In genomic region chr16:48132696-48133095, GRCh38 we compare ENCODE assay signal across 41 cellular contexts. TPM values are rescaled to one million over a fixed set of nuclear protein-coding genes. Genes with fewer than 3 reads are reported as not detected.
"Had no signal": no experiment of that assay in that cellular context is flagged by ENCODE, and none has a peak within 500 bp of the region (broad histone marks: within the 10 kb centered on the region; RNA-seq: fewer than 3 reads in every experiment).

No MANE protein-coding gene starts in this region.

- H3K4me3 ChIP-seq: adrenal gland, body of pancreas, cardiac muscle cell had no signal

- H3K4me1 Mint-ChIP-seq: activated CD4-positive, alpha-beta T cell treated with anti-CD3 and anti-CD28 coated beads for 36 hours; activated CD4-positive, alpha-beta T cell treated with anti-CD3 and anti-CD28 coated beads, Interleukin-2, amount 10 ng/mL, durations not matched to agents 7 days and 5 days; activated naive CD8-positive, alpha-beta T cell treated with anti-CD3 and anti-CD28 coated beads for 36 hours; activated T-helper 17 cell treated with anti-CD3 and anti-CD28 coated beads, Interleukin-2, amount 50 U/mL, for 72 hours; central memory CD8-positive, alpha-beta T cell; WTC11 had no signal

- H3K9me3 ChIP-seq: adrenal gland, body of pancreas had no signal

- H3K4me3 Mint-ChIP-seq: activated CD4-positive, alpha-beta memory T cell treated with anti-CD3 and anti-CD28 coated beads for 36 hours; activated CD4-positive, alpha-beta T cell treated with anti-CD3 and anti-CD28 coated beads for 36 hours; activated CD4-positive, alpha-beta T cell treated with anti-CD3 and anti-CD28 coated beads, Interleukin-2, amount 10 ng/mL, durations not matched to agents 7 days and 5 days; activated CD8-positive, alpha-beta T cell treated with anti-CD3 and anti-CD28 coated beads for 36 hours; activated naive CD4-positive, alpha-beta T cell treated with anti-CD3 and anti-CD28 coated beads for 36 hours; activated naive CD8-positive, alpha-beta T cell treated with anti-CD3 and anti-CD28 coated beads for 36 hours; activated T-cell treated with anti-CD3 and anti-CD28 coated beads, Interleukin-2, amount 50 U/mL, for 4 hours; activated T-cell treated with anti-CD3 and anti-CD28 coated beads, Interleukin-2, amount 50 U/mL, for 72 hours; activated T-helper 1 cell treated with anti-CD3 and anti-CD28 coated beads, Interleukin-12 subunit alpha, Interleukin-12 subunit beta, Interleukin-2, Interleukin-4 antibody, amounts not matched to agents 30 ng/mL and 10 ng/mL and 1 ng/mL, durations not matched to agents 14 hours and 24 hours and 36 hours; activated T-helper 17 cell treated with anti-CD3 and anti-CD28 coated beads, Interleukin-2, amount 50 U/mL, for 72 hours; central memory CD8-positive, alpha-beta T cell; T-helper 1 cell treated with Interleukin-12 subunit alpha and Interleukin-12 subunit beta and Interleukin-4 antibody, amounts not matched to agents 30 μg/mL and 1 μg/mL, for 36 hours; T-helper 2 cell treated with Interferon-gamma antibody and Interleukin-4, amounts not matched to agents 5 μg/mL and 100 μg/mL, for 36 hours; WTC11 had no signal

- DNase-seq: activated CD4-positive, alpha-beta memory T cell treated with anti-CD3 and anti-CD28 coated beads for 36 hours; activated CD4-positive, alpha-beta T cell treated with anti-CD3 and anti-CD28 coated beads for 1 hour; activated CD4-positive, alpha-beta T cell treated with anti-CD3 and anti-CD28 coated beads for 36 hours; activated CD4-positive, alpha-beta T cell treated with anti-CD3 and anti-CD28 coated beads for 48 hours; activated CD4-positive, alpha-beta T cell treated with anti-CD3 and anti-CD28 coated beads, Interleukin-2, amount 10 ng/mL, durations not matched to agents 7 days and 5 days; activated CD4-positive, CD25-positive, alpha-beta regulatory T cell; activated CD8-positive, alpha-beta memory T cell treated with anti-CD3 and anti-CD28 coated beads, Interleukin-2, amount 50 U/mL, for 4 hours; activated CD8-positive, alpha-beta T cell treated with anti-CD3 and anti-CD28 coated beads for 36 hours; activated gamma-delta T cell treated with Interleukin-2 at 50 U/mL for 16 hours; activated naive CD4-positive, alpha-beta T cell; activated naive CD4-positive, alpha-beta T cell treated with anti-CD3 and anti-CD28 coated beads for 36 hours; activated naive CD4-positive, alpha-beta T cell treated with anti-CD3 and anti-CD28 coated beads, Interleukin-2, amount 50 U/mL, for 16 hours; activated naive CD8-positive, alpha-beta T cell treated with anti-CD3 and anti-CD28 coated beads for 36 hours; activated T-cell treated with anti-CD3 and anti-CD28 coated beads for 4 hours; activated T-cell treated with anti-CD3 and anti-CD28 coated beads, Interleukin-2, amount 50 U/mL, for 1 hour; activated T-cell treated with anti-CD3 and anti-CD28 coated beads, Interleukin-2, amount 50 U/mL, for 4 hours; activated T-cell treated with anti-CD3 and anti-CD28 coated beads, Interleukin-2, amount 50 U/mL, for 72 hours; adrenal gland; amniotic stem cell; aorta; body of pancreas; caudate nucleus; cerebellar nuclear complex; T-helper 1 cell; T-helper 2 cell; T-helper 9 cell had no signal

- H3K27ac ChIP-seq: adrenal gland, body of pancreas, cardiac muscle cell, VCaP had no signal

- ATAC-seq: activated CD4-positive, alpha-beta T cell treated with anti-CD3 and anti-CD28 coated beads for 36 hours; activated CD4-positive, CD25-positive, alpha-beta regulatory T cell treated with anti-CD3 and anti-CD28 coated beads, Interleukin-2, amount 50 U/mL, for 24 hours; activated CD8-positive, alpha-beta T cell treated with anti-CD3 and anti-CD28 coated beads for 36 hours; activated naive CD4-positive, alpha-beta T cell treated with anti-CD3 and anti-CD28 coated beads, Interleukin-2, amount 50 U/mL, for 72 hours; activated T-cell treated with anti-CD3 and anti-CD28 coated beads, Interleukin-2, amount 50 U/mL, for 4 hours; activated T-cell treated with anti-CD3 and anti-CD28 coated beads, Interleukin-2, amount 50 U/mL, for 72 hours; activated T-helper 17 cell treated with anti-CD3 and anti-CD28 coated beads, Interleukin-2, amount 50 U/mL, for 72 hours; body of pancreas; WTC11 had no signal

- H3K9me3 Mint-ChIP-seq: activated CD4-positive, alpha-beta memory T cell treated with anti-CD3 and anti-CD28 coated beads for 36 hours; activated CD4-positive, alpha-beta T cell treated with anti-CD3 and anti-CD28 coated beads, Interleukin-2, amount 10 ng/mL, durations not matched to agents 7 days and 5 days; activated CD8-positive, alpha-beta T cell treated with anti-CD3 and anti-CD28 coated beads for 36 hours; activated naive CD4-positive, alpha-beta T cell treated with anti-CD3 and anti-CD28 coated beads for 36 hours; activated naive CD4-positive, alpha-beta T cell treated with anti-CD3 and anti-CD28 coated beads, Interleukin-2, amount 50 U/mL, for 72 hours; activated naive CD8-positive, alpha-beta T cell treated with anti-CD3 and anti-CD28 coated beads for 36 hours; activated T-cell treated with anti-CD3 and anti-CD28 coated beads, Interleukin-2, amount 50 U/mL, for 4 hours; activated T-cell treated with anti-CD3 and anti-CD28 coated beads, Interleukin-2, amount 50 U/mL, for 72 hours; activated T-helper 1 cell treated with anti-CD3 and anti-CD28 coated beads, Interleukin-12 subunit alpha, Interleukin-12 subunit beta, Interleukin-2, Interleukin-4 antibody, amounts not matched to agents 30 ng/mL and 10 ng/mL and 1 ng/mL, durations not matched to agents 14 hours and 24 hours and 36 hours; activated T-helper 17 cell treated with anti-CD3 and anti-CD28 coated beads, Interleukin-2, amount 50 U/mL, for 72 hours; central memory CD8-positive, alpha-beta T cell; T-helper 1 cell treated with Interleukin-12 subunit alpha and Interleukin-12 subunit beta and Interleukin-4 antibody, amounts not matched to agents 30 μg/mL and 1 μg/mL, for 36 hours; T-helper 2 cell treated with Interferon-gamma antibody and Interleukin-4, amounts not matched to agents 5 μg/mL and 100 μg/mL, for 36 hours; WTC11 had no signal

- FAIRE-seq: astrocyte, bronchial epithelial cell, TTC549 had no signal

- H3K27ac Mint-ChIP-seq: activated CD4-positive, alpha-beta memory T cell treated with anti-CD3 and anti-CD28 coated beads for 36 hours; activated CD4-positive, alpha-beta T cell treated with anti-CD3 and anti-CD28 coated beads for 36 hours; activated CD4-positive, alpha-beta T cell treated with anti-CD3 and anti-CD28 coated beads, Interleukin-2, amount 10 ng/mL, durations not matched to agents 7 days and 5 days; activated CD8-positive, alpha-beta T cell treated with anti-CD3 and anti-CD28 coated beads for 36 hours; activated naive CD4-positive, alpha-beta T cell treated with anti-CD3 and anti-CD28 coated beads for 36 hours; activated naive CD8-positive, alpha-beta T cell treated with anti-CD3 and anti-CD28 coated beads for 36 hours; activated T-cell treated with anti-CD3 and anti-CD28 coated beads, Interleukin-2, amount 50 U/mL, for 72 hours; activated T-helper 1 cell treated with anti-CD3 and anti-CD28 coated beads, Interleukin-12 subunit alpha, Interleukin-12 subunit beta, Interleukin-2, Interleukin-4 antibody, amounts not matched to agents 30 ng/mL and 10 ng/mL and 1 ng/mL, durations not matched to agents 14 hours and 24 hours and 36 hours; activated T-helper 17 cell treated with anti-CD3 and anti-CD28 coated beads, Interleukin-2, amount 50 U/mL, for 72 hours; T-helper 1 cell treated with Interleukin-12 subunit alpha and Interleukin-12 subunit beta and Interleukin-4 antibody, amounts not matched to agents 30 μg/mL and 1 μg/mL, for 36 hours; T-helper 2 cell treated with Interferon-gamma antibody and Interleukin-4, amounts not matched to agents 5 μg/mL and 100 μg/mL, for 36 hours; WTC11 had no signal

- H3K4me1 ChIP-seq: adrenal gland had no signal

- H3K27me3 ChIP-seq: adrenal gland, body of pancreas, cardiac muscle cell had no signal

- H3K36me3 ChIP-seq: adrenal gland, cardiac muscle cell had no signal

- H3K36me3 Mint-ChIP-seq: activated CD4-positive, alpha-beta memory T cell treated with anti-CD3 and anti-CD28 coated beads for 36 hours; activated naive CD4-positive, alpha-beta T cell treated with anti-CD3 and anti-CD28 coated beads, Interleukin-2, amount 50 U/mL, for 72 hours; activated naive CD8-positive, alpha-beta T cell treated with anti-CD3 and anti-CD28 coated beads for 36 hours; WTC11 had no signal

RNA-seq across cellular contexts. Expression of gene ABCC12, which starts 23.1 kb away (rescaled TPM):
- total RNA-seq: activated CD4-positive, alpha-beta memory T cell treated with anti-CD3 and anti-CD28 coated beads for 36 hours; activated CD4-positive, alpha-beta T cell treated with anti-CD3 and anti-CD28 coated beads for 36 hours; activated CD4-positive, alpha-beta T cell treated with anti-CD3 and anti-CD28 coated beads, Interleukin-2, amount 10 ng/mL, durations not matched to agents 7 days and 5 days; activated CD8-positive, alpha-beta memory T cell treated with anti-CD3 and anti-CD28 coated beads for 36 hours; activated CD8-positive, alpha-beta T cell treated with anti-CD3 and anti-CD28 coated beads for 36 hours; activated naive CD4-positive, alpha-beta T cell treated with anti-CD3 and anti-CD28 coated beads for 36 hours; activated naive CD4-positive, alpha-beta T cell treated with anti-CD3 and anti-CD28 coated beads, Interleukin-2, amount 50 U/mL, for 72 hours; activated naive CD8-positive, alpha-beta T cell treated with anti-CD3 and anti-CD28 coated beads for 36 hours; activated T-cell treated with anti-CD3 and anti-CD28 coated beads, Interleukin-2, amount 50 U/mL, for 4 hours; activated T-cell treated with anti-CD3 and anti-CD28 coated beads, Interleukin-2, amount 50 U/mL, for 72 hours; activated T-helper 1 cell treated with anti-CD3 and anti-CD28 coated beads, Interleukin-12 subunit alpha, Interleukin-12 subunit beta, Interleukin-2, Interleukin-4 antibody, amounts not matched to agents 30 ng/mL and 10 ng/mL and 1 ng/mL, durations not matched to agents 14 hours and 24 hours and 36 hours; activated T-helper 17 cell treated with anti-CD3 and anti-CD28 coated beads, Interleukin-2, amount 50 U/mL, for 72 hours; adrenal gland; aorta; astrocyte; body of pancreas; bronchial epithelial cell; cardiac muscle cell; chondrocyte; WTC11 had no signal
- polyA plus RNA-seq: adrenal gland, cardiac muscle cell had no signal
